In genomic region chr1:211731456-211732275, GRCh38 we compare ENCODE assay signal across 17 cellular contexts. TPM values are rescaled to one million over a fixed set of nuclear protein-coding genes. Genes with fewer than 3 reads are reported as not detected.
DNase-seq lines count a peak whose midpoint lies in the region; ATAC-seq, FAIRE-seq and TF ChIP-seq lines count a peak whose summit lies in the region.
"Had no signal": no experiment of that assay in that cellular context is flagged by ENCODE, and none has a peak within 500 bp of the region (broad histone marks: within the 10 kb centered on the region; RNA-seq: fewer than 3 reads in every experiment).

No MANE protein-coding gene starts in this region.

- H3K4me2 ChIP-seq in smooth muscle cell = no peak overlapping the region

- 84% methylated on average over 5 of the region's 5 CpGs for whole genome bisulfite sequencing in smooth muscle cell (ENCODE audit: low lambda C conversion rate)

- TF ChIP-seq CTCF in Peyer's patch (IDR thresholded peaks at IDR 0.05) (no peak), smooth muscle cell (IDR thresholded peaks at IDR 0.05; ENCODE audit: borderline replicate concordance, insufficient read depth, poor library complexity, severe bottlenecking) (no peak)

- no peaks in the 10 kb centered on the region for H3K9me3 ChIP-seq in Peyer's patch
- no peaks in the 10 kb centered on the region for H3K9me3 ChIP-seq in smooth muscle cell (replicated peaks; ENCODE audit: low read depth)
- H3K9me3 ChIP-seq: upper lobe of right lung had no signal

- peaks cover 0 to 12% (median 2%) of the 10 kb centered on the region in 4 donors for H3K4me1 ChIP-seq in Peyer's patch
- H3K4me1 ChIP-seq in smooth muscle cell (ENCODE audit: low read depth) = peaks cover 3% of the 10 kb centered on the region
- H3K4me1 ChIP-seq: upper lobe of right lung had no signal

- H3K9ac ChIP-seq in smooth muscle cell (ENCODE audit: low read depth) = no peak overlapping the region

- FAIRE-seq in GM12891 (lab: Jason Lieb, UNC) = peak; percentile 81
- FAIRE-seq: endothelial cell of umbilical vein had no signal

- H3K27ac ChIP-seq in Peyer's patch (no peak overlapping the region), smooth muscle cell (ENCODE audit: low read depth) (no peak overlapping the region)
- H3K27ac ChIP-seq: SK-N-MC, upper lobe of right lung had no signal

- TF ChIP-seq POLR2A in GM12891 (IDR thresholded peaks at IDR 0.05; ENCODE audit: low read depth, low read length) (no peak), Peyer's patch (IDR thresholded peaks at IDR 0.05) (no peak)

- H3K27me3 ChIP-seq in Peyer's patch = no peaks in the 10 kb centered on the region
- no peaks in the 10 kb centered on the region for H3K27me3 ChIP-seq in smooth muscle cell (ENCODE audit: low read depth)
- H3K27me3 ChIP-seq: upper lobe of right lung had no signal

- no peak for DNase-seq in GM12891 (ENCODE audit: insufficient read length, low spot score)
- DNase-seq in NCI-H510A treated with DMSO at 0.1 percent for 48 hours (lab: John Stamatoyannopoulos, UW) = peak; percentile 79
- DNase-seq in Peyer's patch = no peak
- no peak for DNase-seq in smooth muscle cell (lab: John Stamatoyannopoulos, UW; ENCODE audit: unreplicated experiment)
- no peak for DNase-seq in stimulated activated CD4-positive, alpha-beta T cell treated with anti-CD3 and anti-CD28 coated beads, Interleukin-15, amount 100 ng/mL, for 24 hours
- DNase-seq: activated CD4-positive, alpha-beta T cell treated with anti-CD3 and anti-CD28 coated beads, Interleukin-2, amount 50 U/mL, for 48 hours; activated T-cell treated with anti-CD3 and anti-CD28 coated beads, Interleukin-2, amount 50 U/mL, for 48 hours; DND-41; NCI-H187; right cardiac atrium; upper lobe of right lung had no signal

- no peak overlapping the region for H2AFZ ChIP-seq in smooth muscle cell (ENCODE audit: low read depth)

- H3F3A ChIP-seq in smooth muscle cell (ENCODE audit: low read depth) = no peaks in the 10 kb centered on the region

- no peaks in the 10 kb centered on the region for H4K20me1 ChIP-seq in smooth muscle cell (ENCODE audit: low read depth)

- no peak overlapping the region for H3K4me3 ChIP-seq in Peyer's patch
- no peak overlapping the region for H3K4me3 ChIP-seq in smooth muscle cell
- H3K4me3 ChIP-seq: SK-N-MC, upper lobe of right lung had no signal

- ATAC-seq in GM21390 (IDR thresholded peaks at IDR 0.05; ENCODE audit: unreplicated experiment) (peak; percentile 21), esophagus mucosa (peak; percentile 55), HG03442 (IDR thresholded peaks at IDR 0.05; ENCODE audit: unreplicated experiment) (no peak)
- ATAC-seq: right cardiac atrium, upper lobe of right lung had no signal

- no peaks in the 10 kb centered on the region for H3K79me2 ChIP-seq in smooth muscle cell (ENCODE audit: low read depth)

- H3K36me3 ChIP-seq in Peyer's patch (no peaks in the 10 kb centered on the region), smooth muscle cell (ENCODE audit: low read depth) (no peaks in the 10 kb centered on the region)
- H3K36me3 ChIP-seq: upper lobe of right lung had no signal

TF ChIP-seq in GM12891, 5 proteins besides CTCF, POLR2A, EP300 and RAD21:
- TF ChIP-seq TAF1 (IDR thresholded peaks at IDR 0.05; ENCODE audit: low read depth, low read length) (no peak), SPI1 (IDR thresholded peaks at IDR 0.05; ENCODE audit: low read depth, low read length) (no peak), POLR2AphosphoS5 (IDR thresholded peaks at IDR 0.05; ENCODE audit: low read depth, low read length) (no peak), POU2F2 (IDR thresholded peaks at IDR 0.05; ENCODE audit: low read depth, low read length) (no peak), PAX5 (IDR thresholded peaks at IDR 0.05; ENCODE audit: insufficient read depth, low read length, severe bottlenecking) (no peak)
TF ChIP-seq in GM12891: peak in this region for 0.

RNA-seq across cellular contexts. Expression of gene NEK2, which starts 56.2 kb away (rescaled TPM):
- 16.6 TPM for polyA plus RNA-seq in GM12891 (2012; ENCODE audit: low read depth, missing spikeins)
- total RNA-seq in esophagus mucosa = 9.8 TPM
- 10 to 100 TPM in 1 of 4 donors, 1 to 10 TPM in 3; 1.7 to 14.9 (median 5.8) TPM for total RNA-seq in Peyer's patch
- 6.8 and 12.6 TPM in 2 replicates for total RNA-seq in smooth muscle cell
- polyA plus RNA-seq in smooth muscle cell = 5.8 and 7.2 TPM in 2 replicates
- total RNA-seq: B cell had no signal
- polyA plus RNA-seq: right cardiac atrium had no signal
